ENCODE assay signal across 27 cellular contexts in genomic region chr5:35987776-35988175, GRCh38.
DNase-seq lines count a peak whose midpoint lies in the region; ATAC-seq, FAIRE-seq and TF ChIP-seq lines count a peak whose summit lies in the region.
"Had no signal": no experiment of that assay in that cellular context is flagged by ENCODE, and none has a peak within 500 bp of the region (broad histone marks: within the 10 kb centered on the region; RNA-seq: fewer than 3 reads in every experiment).

No MANE protein-coding gene starts in this region.

- TF ChIP-seq CTCF in nephron (IDR thresholded peaks at IDR 0.05; ENCODE audit: unreplicated experiment in 3 of 3): no peak

- peak overlapping the region; percentile 53 to 76 (median 55) for H3K4me3 Mint-ChIP-seq in nephron
- H3K4me3 Mint-ChIP-seq: CD14-positive monocyte; CD4-positive, alpha-beta memory T cell; CD4-positive, CD25-positive, alpha-beta regulatory T cell; CD8-positive, alpha-beta memory T cell had no signal

- H3K4me1 Mint-ChIP-seq in nephron: peaks cover 6% of the 10 kb centered on the region
- H3K4me1 Mint-ChIP-seq: CD4-positive, CD25-positive, alpha-beta regulatory T cell; CD8-positive, alpha-beta memory T cell had no signal

- DNase-seq in kidney tubule cell (ENCODE audit: low spot score): peak; percentile 76
- DNase-seq in stimulated activated CD4-positive, alpha-beta T cell treated with anti-CD3 and anti-CD28 coated beads, Interleukin-2, amount 100 ng/mL, for 24 hours: no peak
- no peak for DNase-seq in ecto neural progenitor cell (ENCODE audit: low spot score)
- no peak for DNase-seq in KG1 (lab: John Stamatoyannopoulos, UW)
- DNase-seq: 8988T; ACHN; BE2C; C1 segment of cervical spinal cord; CD4-positive, alpha-beta memory T cell; CD4-positive, CD25-positive, alpha-beta regulatory T cell; CD8-positive, alpha-beta memory T cell; COR-L47; DMS 273 treated with DMSO at 0.1 percent for 48 hours; DMS153; DMS53; DMS79; DND-41; EL; GDM1 had no signal

- H3K36me3 Mint-ChIP-seq in nephron (ENCODE audit: low read depth): peaks cover 3% of the 10 kb centered on the region
- H3K36me3 Mint-ChIP-seq: CD14-positive monocyte; CD4-positive, alpha-beta memory T cell; CD4-positive, CD25-positive, alpha-beta regulatory T cell had no signal

- H3K27me3 Mint-ChIP-seq in nephron (ENCODE audit: low read depth): peaks cover 22% of the 10 kb centered on the region

- H3K27ac Mint-ChIP-seq in nephron: peak overlapping the region; percentile 84 to 87 (median 84)
- H3K27ac Mint-ChIP-seq: CD14-positive monocyte; CD4-positive, alpha-beta memory T cell; CD4-positive, CD25-positive, alpha-beta regulatory T cell; CD8-positive, alpha-beta memory T cell had no signal

- ATAC-seq in HG03280 (IDR thresholded peaks at IDR 0.05; ENCODE audit: unreplicated experiment): no peak
- ATAC-seq: GM12878 had no signal

- FAIRE-seq in colon (lab: Jason Lieb, UNC): peak; percentile 10
- FAIRE-seq: A204.1, GM12878, GM12892, GM18507 had no signal

- peaks cover 3% of the 10 kb centered on the region for H3K9me3 Mint-ChIP-seq in nephron
